ENCODE assay signal across 18 cellular contexts in the genomic region with DNA sequence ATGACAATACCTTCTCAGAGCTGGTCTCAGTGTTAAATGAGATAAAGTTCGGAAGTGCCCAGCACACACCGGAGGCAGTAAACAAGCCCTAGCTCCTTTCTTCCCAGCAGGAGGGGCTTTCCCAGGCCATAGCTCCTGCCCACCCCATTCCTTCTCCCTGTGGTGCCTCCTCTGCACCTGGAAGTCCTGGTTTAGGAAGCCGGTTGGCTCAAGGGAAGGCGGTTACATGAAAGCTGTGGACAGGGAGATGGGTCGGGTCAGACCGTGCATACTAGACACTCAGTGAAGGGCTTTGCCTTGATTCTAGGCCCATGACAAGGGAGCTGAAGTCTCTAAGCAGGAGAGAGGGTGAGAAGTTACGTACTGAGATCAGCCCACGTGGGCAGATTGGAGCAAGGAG. TPM values are rescaled to one million over a fixed set of nuclear protein-coding genes. Genes with fewer than 3 reads are reported as not detected.
A peak's percentile ranks its signal among the peaks of the same experiment; 100 is the strongest.
DNase-seq lines count a peak whose midpoint lies in the region; ATAC-seq, FAIRE-seq and TF ChIP-seq lines count a peak whose summit lies in the region.
"Had no signal": no experiment of that assay in that cellular context is flagged by ENCODE, and none has a peak within 500 bp of the region (broad histone marks: within the 10 kb centered on the region; RNA-seq: fewer than 3 reads in every experiment).

No MANE protein-coding gene starts in this region.

- no peaks in the 10 kb centered on the region for H3K27me3 ChIP-seq in H7 (ENCODE audit: control insufficient read depth, insufficient read depth, low read length)
- peaks cover 50% of the 10 kb centered on the region for H3K27me3 ChIP-seq in endodermal cell (ENCODE audit: control insufficient read depth, insufficient read depth, low read length, poor library complexity, severe bottlenecking)
- H3K27me3 ChIP-seq in aorta (ENCODE audit: control insufficient read depth in 1 of 2, insufficient read depth in 2 of 2, low read length in 1 of 2), result no peaks in the 10 kb centered on the region

- 85 to 90% methylated on average over 8 of the region's 8 CpGs for WGBS in endodermal cell (ENCODE audit: insufficient coverage in 1 of 2, insufficient read length in 1 of 2), 2 experiments
- WGBS in aorta, 2 donors, result 94 to 96% methylated on average over 8 of the region's 8 CpGs

- H3K4me1 ChIP-seq in endodermal cell (ENCODE audit: control insufficient read depth, insufficient read depth, low read length), result no peaks in the 10 kb centered on the region
- H3K4me1 ChIP-seq in aorta (ENCODE audit: control insufficient read depth in 1 of 2, insufficient read depth in 2 of 2, low read length in 2 of 2), result no peaks in the 10 kb centered on the region

- intact Hi-C loops in aorta (cut with DNase I), result no loop called here

- H3K27ac Mint-ChIP-seq in endodermal cell, result no peak overlapping the region

- H3K9ac ChIP-seq in endodermal cell (ENCODE audit: extremely low read depth, low read length, poor library complexity, severe bottlenecking), result no peak overlapping the region
- H3K9ac ChIP-seq: GM23248 had no signal

- peaks cover 8% of the 10 kb centered on the region for H3K4me1 Mint-ChIP-seq in endodermal cell
- H3K4me1 Mint-ChIP-seq: CD4-positive, alpha-beta memory T cell had no signal

- H3K27ac ChIP-seq in endodermal cell (ENCODE audit: low read depth, low read length) (no peak overlapping the region), aorta (ENCODE audit: low read depth in 1 of 2, low read length in 2 of 2) (no peak overlapping the region)
- H3K27ac ChIP-seq: GM23248 had no signal

- DNase-seq in H7 (peak; percentile 45), endodermal cell (peak; percentile 60), aorta (no peak), HTR-8/SVneo (ENCODE audit: insufficient read length, low spot score) (no peak)
- DNase-seq in stimulated activated CD4-positive, alpha-beta T cell treated with anti-CD3 and anti-CD28 coated beads, Interleukin-15, amount 100 ng/mL, for 24 hours, result no peak
- DNase-seq: C1 segment of cervical spinal cord; Calu3; CD4-positive, alpha-beta memory T cell; COR-L47; DMS53; DMS79 treated with DMSO at 0.1 percent for 48 hours; GM23248; HCEC 1CT had no signal

- H3K36me3 ChIP-seq in H7 (replicated peaks; ENCODE audit: control insufficient read depth, insufficient read depth, low read length), result no peaks in the 10 kb centered on the region
- no peaks in the 10 kb centered on the region for H3K36me3 ChIP-seq in endodermal cell (ENCODE audit: control insufficient read depth, insufficient read depth, low read length)
- peaks cover 0 to 5% of the 10 kb centered on the region in 2 donors for H3K36me3 ChIP-seq in aorta (ENCODE audit: control insufficient read depth in 1 of 2, insufficient read depth in 2 of 2, low read length in 1 of 2)

- ATAC-seq in aorta (ENCODE audit: low FRiP score) (peak; percentile 21), GM18517 (IDR thresholded peaks at IDR 0.05; ENCODE audit: unreplicated experiment) (no peak)

- H3K4me3 ChIP-seq in H7 (ENCODE audit: insufficient read depth, low read depth, low read length) (no peak overlapping the region), endodermal cell (ENCODE audit: low read length) (no peak overlapping the region), aorta (ENCODE audit: low read length in 2 of 2) (no peak overlapping the region)
- H3K4me3 ChIP-seq: GM23248 had no signal

- H3K4me3 Mint-ChIP-seq in endodermal cell, result no peak overlapping the region
- H3K4me3 Mint-ChIP-seq: CD4-positive, alpha-beta memory T cell had no signal

- no peaks in the 10 kb centered on the region for H3K9me3 Mint-ChIP-seq in endodermal cell

- peaks cover 47% of the 10 kb centered on the region for H3K27me3 Mint-ChIP-seq in endodermal cell (ENCODE audit: insufficient read depth)

- no peak for FAIRE-seq in HTR-8/SVneo (lab: Jason Lieb, UNC)
- FAIRE-seq: G401.6, GM12892, GM19239, H54 had no signal

- H3K36me3 Mint-ChIP-seq in endodermal cell (ENCODE audit: low read depth), result no peaks in the 10 kb centered on the region
- H3K36me3 Mint-ChIP-seq: CD4-positive, alpha-beta memory T cell had no signal

- TF ChIP-seq CTCF in endodermal cell (conservative IDR thresholded peaks at IDR 0.05), result no peak

- H3K9me3 ChIP-seq in endodermal cell (ENCODE audit: control insufficient read depth, low read length), result no peaks in the 10 kb centered on the region
- no peaks in the 10 kb centered on the region for H3K9me3 ChIP-seq in aorta (ENCODE audit: control insufficient read depth, low read length)

RNA-seq across cellular contexts. Expression of a gene that starts 8.6 kb away (rescaled TPM):
- total RNA-seq in H7 (2014; rRNA removed; shearing (Covaris generic)), result 2.7 and 6.8 TPM in 2 replicates
- 1 to 10 TPM; 5.3 to 5.7 TPM for total RNA-seq in endodermal cell
- 14.5 TPM for polyA plus RNA-seq in endodermal cell (2013, experiment 1 of 2)
- polyA plus RNA-seq in endodermal cell (2013, experiment 2 of 2), result 14.8 TPM
- 10 to 100 TPM; 24.0 to 28.0 TPM for total RNA-seq in aorta
- polyA plus RNA-seq in aorta, result 10 to 100 TPM in 1 of 2 donors, 1 to 10 TPM in 1; 5.3 to 38.2 TPM
- total RNA-seq: CD4-positive, alpha-beta memory T cell had no signal
- polyA plus RNA-seq: CD4-positive, alpha-beta memory T cell had no signal

Comparison
In these comparisons a context has a peak if more than half of its experiments do, and no peak if none do; other contexts are left out.
1. DNase-seq: peak in H7 (single experiment) and endodermal cell (single experiment); none in aorta (0 of 2), stimulated activated CD4-positive, alpha-beta T cell treated with anti-CD3 and anti-CD28 coated beads, Interleukin-15, amount 100 ng/mL, for 24 hours (single experiment) and HTR-8/SVneo (single experiment).